1 cellular context compared by ENCODE assay signal in genomic region chr14:74018704-74019407, GRCh38.
A peak's percentile ranks its signal among the peaks of the same experiment; 100 is the strongest.
TF ChIP-seq lines count a peak whose summit lies in the region.

TSS of gene BBOF1 (plus strand) at chr14:74019349. CDS start at chr14:74019479, 130 bp downstream.
A gene with protein sequence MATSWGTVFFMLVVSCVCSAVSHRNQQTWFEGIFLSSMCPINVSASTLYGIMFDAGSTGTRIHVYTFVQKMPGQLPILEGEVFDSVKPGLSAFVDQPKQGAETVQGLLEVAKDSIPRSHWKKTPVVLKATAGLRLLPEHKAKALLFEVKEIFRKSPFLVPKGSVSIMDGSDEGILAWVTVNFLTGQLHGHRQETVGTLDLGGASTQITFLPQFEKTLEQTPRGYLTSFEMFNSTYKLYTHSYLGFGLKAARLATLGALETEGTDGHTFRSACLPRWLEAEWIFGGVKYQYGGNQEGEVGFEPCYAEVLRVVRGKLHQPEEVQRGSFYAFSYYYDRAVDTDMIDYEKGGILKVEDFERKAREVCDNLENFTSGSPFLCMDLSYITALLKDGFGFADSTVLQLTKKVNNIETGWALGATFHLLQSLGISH (minus strand): TSS chr14:74019288. CDS start chr14:73988102, 31,186 bp downstream.

TF ChIP-seq in HEK293T, 16 proteins besides CTCF, POLR2A, EP300 and RAD21 (continued from another document):
- TF ChIP-seq, protein P1, sequence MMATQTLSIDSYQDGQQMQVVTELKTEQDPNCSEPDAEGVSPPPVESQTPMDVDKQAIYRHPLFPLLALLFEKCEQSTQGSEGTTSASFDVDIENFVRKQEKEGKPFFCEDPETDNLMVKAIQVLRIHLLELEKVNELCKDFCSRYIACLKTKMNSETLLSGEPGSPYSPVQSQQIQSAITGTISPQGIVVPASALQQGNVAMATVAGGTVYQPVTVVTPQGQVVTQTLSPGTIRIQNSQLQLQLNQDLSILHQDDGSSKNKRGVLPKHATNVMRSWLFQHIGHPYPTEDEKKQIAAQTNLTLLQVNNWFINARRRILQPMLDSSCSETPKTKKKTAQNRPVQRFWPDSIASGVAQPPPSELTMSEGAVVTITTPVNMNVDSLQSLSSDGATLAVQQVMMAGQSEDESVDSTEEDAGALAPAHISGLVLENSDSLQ (IDR thresholded peaks at IDR 0.05) = peak; percentile 51
- TF ChIP-seq FOXM1 (IDR thresholded peaks at IDR 0.05; ENCODE audit: borderline replicate concordance) (peak; percentile 63), TARDBP (IDR thresholded peaks at IDR 0.05) (0 out of 2 replicates have a peak, but pooled peaks have one; percentile 29)
